ENCODE assay signal across 8 cellular contexts in the genomic region with DNA sequence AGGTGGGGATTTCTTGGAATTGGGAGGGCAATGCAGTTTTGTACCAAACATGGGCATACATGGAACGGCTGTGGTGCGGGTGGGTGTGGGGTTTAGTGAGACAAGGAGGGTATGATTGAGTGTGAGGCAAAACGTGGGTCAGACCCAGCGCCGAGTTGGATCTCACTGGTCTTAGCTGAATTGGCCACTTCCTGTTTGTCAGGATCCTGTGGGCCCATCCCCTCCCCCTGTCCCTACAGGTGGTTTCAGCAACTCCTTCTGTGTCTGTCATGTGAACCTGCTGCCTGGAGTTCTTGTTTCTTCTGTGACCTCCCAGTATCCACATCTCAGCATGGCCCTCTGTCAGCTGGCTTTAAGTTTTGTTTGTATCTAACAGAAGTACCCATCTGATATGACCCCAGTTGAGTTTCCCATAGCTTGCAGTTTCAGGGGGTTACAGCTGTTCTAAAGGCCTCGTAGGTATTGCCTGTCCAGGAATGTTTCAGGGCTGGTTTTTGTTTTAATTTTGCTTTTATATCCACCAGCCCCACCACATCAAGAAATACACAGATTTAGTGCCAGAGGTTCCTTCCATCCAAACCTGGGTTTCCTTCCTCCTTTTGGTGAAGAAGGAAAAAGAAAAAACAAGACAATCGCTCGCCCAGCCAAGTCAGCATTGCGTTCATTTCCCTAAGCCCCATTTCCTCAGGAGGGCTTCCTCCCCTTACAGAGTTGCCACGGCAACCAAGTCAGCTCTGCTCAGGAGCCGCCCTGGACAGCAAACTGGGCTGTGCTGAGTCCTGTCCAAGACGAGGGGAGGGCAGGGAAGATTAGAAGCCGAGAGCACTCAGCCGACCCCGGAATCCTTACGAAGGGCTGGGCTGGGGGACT. TPM values are rescaled to one million over a fixed set of nuclear protein-coding genes. Genes with fewer than 3 reads are reported as not detected.
DNase-seq lines count a peak whose midpoint lies in the region; ATAC-seq and TF ChIP-seq lines count a peak whose summit lies in the region.

No MANE protein-coding gene starts in this region.

- H3K27me3 ChIP-seq in liver (ENCODE audit: control insufficient read depth in 4 of 4, insufficient read depth in 4 of 4, low read length in 3 of 4): no peaks in the 10 kb centered on the region
- no peaks in the 10 kb centered on the region for H3K27me3 ChIP-seq in tibial nerve

- intact Hi-C loops in Right ventricle myocardium inferior (cut with DNase I) (no loop called here), cardiac septum (cut with DNase I) (loop anchor here (5.0 kb wide), 1 partner anchor 57 kb away; the partner anchor contains the start of gene APOL4)

- no peak overlapping the region for H3K9ac ChIP-seq in liver (ENCODE audit: low read depth in 1 of 2, low read length in 2 of 2)

- H3K36me3 ChIP-seq in liver (ENCODE audit: control insufficient read depth in 4 of 4, insufficient read depth in 3 of 4, low read depth in 1 of 4, low read length in 3 of 4): peaks cover 4 to 42% (median 23%) of the 10 kb centered on the region in 4 donors
- H3K36me3 ChIP-seq in tibial nerve: peaks cover 0 to 13% (median 0%) of the 10 kb centered on the region in 3 donors

- no peak for TF ChIP-seq EP300 in tibial nerve (IDR thresholded peaks at IDR 0.05)

- ATAC-seq in Right ventricle myocardium inferior (peak; percentile 44), HG03378 (IDR thresholded peaks at IDR 0.05; ENCODE audit: unreplicated experiment) (no peak)
- peak; percentile 72 for ATAC-seq in activated naive CD8-positive, alpha-beta T cell treated with anti-CD3 and anti-CD28 coated beads, Interleukin-2, amount 10 ng/mL, durations not matched to agents 7 days and 5 days (ENCODE audit: low read depth)

- H3K9me3 ChIP-seq in liver (ENCODE audit: control insufficient read depth in 4 of 4, low read length in 3 of 4) (no peaks in the 10 kb centered on the region), tibial nerve (no peaks in the 10 kb centered on the region)

- no peak for TF ChIP-seq CTCF in liver (IDR thresholded peaks at IDR 0.05; ENCODE audit: low read depth, low read length, missing input control)
- TF ChIP-seq CTCF in tibial nerve (IDR thresholded peaks at IDR 0.05): no peak

- no peak for DNase-seq in Right ventricle myocardium inferior (ENCODE audit: missing footprints)
- DNase-seq in cardiac septum (ENCODE audit: low spot score): no peak
- DNase-seq in activated naive CD8-positive, alpha-beta T cell treated with anti-CD3 and anti-CD28 coated beads, Interleukin-2, amount 10 ng/mL, durations not matched to agents 7 days and 5 days: peak; percentile 42
- no peak for DNase-seq in tibial nerve (ENCODE audit: low spot score in 2 of 2)
- no peak for DNase-seq in HuH-7.5 (ENCODE audit: low spot score)
- DNase-seq in NCI-H187 treated with DMSO at 0.1 percent for 48 hours (lab: John Stamatoyannopoulos, UW): no peak

- H3K4me3 ChIP-seq in liver (ENCODE audit: low read depth in 1 of 3, low read length in 3 of 3) (no peak overlapping the region), tibial nerve (no peak overlapping the region)

- WGBS in liver: 69% methylated on average over 16 of the region's 16 CpGs
- 21 to 28% methylated on average over 16 of the region's 16 CpGs for WGBS in tibial nerve, 2 donors

- H3K27ac Mint-ChIP-seq in activated naive CD8-positive, alpha-beta T cell treated with anti-CD3 and anti-CD28 coated beads, Interleukin-2, amount 10 ng/mL, durations not matched to agents 7 days and 5 days: peak overlapping the region; percentile 83

- H3K4me1 Mint-ChIP-seq in activated naive CD8-positive, alpha-beta T cell treated with anti-CD3 and anti-CD28 coated beads, Interleukin-2, amount 10 ng/mL, durations not matched to agents 7 days and 5 days: peaks cover 42% of the 10 kb centered on the region

- TF ChIP-seq POLR2A in tibial nerve (IDR thresholded peaks at IDR 0.05): no peak

- POLR2A ChIA-PET in activated naive CD8-positive, alpha-beta T cell treated with anti-CD3 and anti-CD28 coated beads, Interleukin-2, amount 10 ng/mL, durations not matched to agents 7 days and 5 days (lab: Charles Lee): interaction anchor here (0.6 kb wide), 1 partner anchor 118 kb away, joined by 3 read pairs; no protein-coding TSS in a partner anchor

- H3K27ac ChIP-seq in liver (ENCODE audit: low read depth in 1 of 2, low read length in 2 of 2): peak overlapping the region; percentile 59 to 67
- H3K27ac ChIP-seq in tibial nerve: peak overlapping the region in 3 of 4 donors; percentile 53 to 74 (median 60)

- peak overlapping the region; percentile 57 for H3K4me3 Mint-ChIP-seq in activated naive CD8-positive, alpha-beta T cell treated with anti-CD3 and anti-CD28 coated beads, Interleukin-2, amount 10 ng/mL, durations not matched to agents 7 days and 5 days

- no peaks in the 10 kb centered on the region for H3K9me3 Mint-ChIP-seq in activated naive CD8-positive, alpha-beta T cell treated with anti-CD3 and anti-CD28 coated beads, Interleukin-2, amount 10 ng/mL, durations not matched to agents 7 days and 5 days

- no peak for TF ChIP-seq RAD21 in liver (IDR thresholded peaks at IDR 0.05)

- no peaks in the 10 kb centered on the region for H3K27me3 Mint-ChIP-seq in activated naive CD8-positive, alpha-beta T cell treated with anti-CD3 and anti-CD28 coated beads, Interleukin-2, amount 10 ng/mL, durations not matched to agents 7 days and 5 days

- H3K4me1 ChIP-seq in liver (ENCODE audit: control insufficient read depth in 4 of 4, insufficient read depth in 4 of 4, low read length in 3 of 4) (peaks cover 18 to 75% (median 69%) of the 10 kb centered on the region in 4 donors), tibial nerve (peaks cover 0 to 57% (median 23%) of the 10 kb centered on the region in 4 donors)

- H3K36me3 Mint-ChIP-seq in activated naive CD8-positive, alpha-beta T cell treated with anti-CD3 and anti-CD28 coated beads, Interleukin-2, amount 10 ng/mL, durations not matched to agents 7 days and 5 days: peaks cover 27% of the 10 kb centered on the region

TF ChIP-seq in liver, 16 proteins besides CTCF, POLR2A, EP300 and RAD21:
- TF ChIP-seq RXRA (IDR thresholded peaks at IDR 0.05): no peak
- TF ChIP-seq, protein P1, sequence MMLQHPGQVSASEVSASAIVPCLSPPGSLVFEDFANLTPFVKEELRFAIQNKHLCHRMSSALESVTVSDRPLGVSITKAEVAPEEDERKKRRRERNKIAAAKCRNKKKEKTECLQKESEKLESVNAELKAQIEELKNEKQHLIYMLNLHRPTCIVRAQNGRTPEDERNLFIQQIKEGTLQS (IDR thresholded peaks at IDR 0.05): no peak
- TF ChIP-seq HNF4G (IDR thresholded peaks at IDR 0.05): no peak
- TF ChIP-seq MAX (IDR thresholded peaks at IDR 0.05): no peak
- TF ChIP-seq EGR1 (IDR thresholded peaks at IDR 0.05; ENCODE audit: low read depth in 2 of 2): no peak
- TF ChIP-seq YY1 (IDR thresholded peaks at IDR 0.05): no peak
- no peak for TF ChIP-seq FOXA1 (IDR thresholded peaks at IDR 0.05)
- no peak for TF ChIP-seq GABPA (IDR thresholded peaks at IDR 0.05 in 1 of 2, conservative IDR thresholded peaks at IDR 0.05 in 1 of 2)

RNA-seq across cellular contexts. Expression of gene APOL1, which starts 6.1 kb away (rescaled TPM):
- total RNA-seq in Right ventricle myocardium inferior (22.1 TPM), cardiac septum (25.6 TPM), liver (100 to 1,000 TPM in 1 of 2 donors, 1 to 10 TPM in 1; 7.7 to 129 TPM), tibial nerve (10 to 100 TPM in 3 of 4 donors, 1 to 10 TPM in 1; 8.3 to 16.8 (median 10.1) TPM)
- total RNA-seq in activated naive CD8-positive, alpha-beta T cell treated with anti-CD3 and anti-CD28 coated beads, Interleukin-2, amount 10 ng/mL, durations not matched to agents 7 days and 5 days: 10 to 100 TPM; 38.4 to 40.9 TPM
- polyA plus RNA-seq in liver: 10 to 100 TPM; 57.7 to 61.3 TPM

RNA-seq across cellular contexts. Expression of gene APOL2, which starts 19.7 kb away (rescaled TPM):
- total RNA-seq in Right ventricle myocardium inferior (67.0 TPM), cardiac septum (47.9 TPM), liver (10 to 100 TPM; 14.3 to 77.2 TPM), tibial nerve (100 to 1,000 TPM in 1 of 4 donors, 10 to 100 TPM in 3; 76.9 to 112 (median 79.4) TPM)
- total RNA-seq in activated naive CD8-positive, alpha-beta T cell treated with anti-CD3 and anti-CD28 coated beads, Interleukin-2, amount 10 ng/mL, durations not matched to agents 7 days and 5 days: 10 to 100 TPM; 77.8 to 85.0 TPM
- 10 to 100 TPM; 20.0 to 23.4 TPM for polyA plus RNA-seq in liver

RNA-seq across cellular contexts. Expression of gene APOL4, which starts 57.4 kb away (rescaled TPM):
- 6.9 TPM for total RNA-seq in Right ventricle myocardium inferior
- 6.1 TPM for total RNA-seq in cardiac septum
- total RNA-seq in activated naive CD8-positive, alpha-beta T cell treated with anti-CD3 and anti-CD28 coated beads, Interleukin-2, amount 10 ng/mL, durations not matched to agents 7 days and 5 days: 1 to 10 TPM; 5.7 to 6.5 TPM
- 1 to 10 TPM; 1.5 to 2.3 TPM for total RNA-seq in liver
- 1 to 10 TPM in 1 of 2 donors, under 1 TPM in 1; 0.59 to 2.2 TPM for polyA plus RNA-seq in liver
- 10 to 100 TPM in 2 of 4 donors, 1 to 10 TPM in 2; 1.2 to 57.6 (median 11.2) TPM for total RNA-seq in tibial nerve
